Comparison of ENCODE assay signal across 8 cellular contexts in the genomic region with DNA sequence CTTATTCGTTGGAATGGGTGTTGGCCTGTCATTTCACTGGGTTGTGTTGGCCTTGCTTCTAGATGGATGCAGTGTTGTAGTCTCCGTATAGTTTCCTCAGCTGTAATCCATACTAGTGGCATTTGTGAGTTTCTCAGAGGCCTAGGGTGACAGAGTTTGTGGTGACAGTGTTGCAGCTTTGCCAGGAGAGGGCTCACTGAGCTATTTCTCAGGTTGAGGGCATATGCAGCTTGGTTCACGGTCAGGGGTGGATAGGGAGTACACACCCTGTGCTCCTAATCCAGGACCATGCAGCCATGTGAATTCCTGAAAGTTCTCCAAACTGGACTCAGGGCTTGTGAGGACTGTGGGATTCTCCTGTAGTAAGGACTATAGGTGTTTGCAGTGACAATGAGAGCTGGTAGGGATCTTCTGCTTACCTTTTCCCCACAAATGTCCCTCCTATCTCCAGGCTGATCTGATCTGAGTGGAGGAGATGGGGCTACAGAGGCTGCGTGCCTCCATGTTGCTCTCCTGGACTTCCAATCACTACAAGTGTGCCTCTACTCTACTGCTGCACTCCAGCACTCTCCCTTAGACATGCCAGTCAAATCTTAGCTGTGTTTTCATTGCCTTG.
DNase-seq lines count a peak whose midpoint lies in the region; ATAC-seq and TF ChIP-seq lines count a peak whose summit lies in the region.

No MANE protein-coding gene starts in this region.

- H3K27me3 Mint-ChIP-seq in type B pancreatic cell: peaks cover 4% of the 10 kb centered on the region

- H3K27ac ChIP-seq in sigmoid colon: no peak overlapping the region
- H3K27ac ChIP-seq in tibial artery: no peak overlapping the region

- CTCF ChIA-PET in BJ (lab: Yijun Ruan, JAX): interaction anchor here (0.6 to 2.3 kb wide), 12 partner anchors 10 to 741 kb away, joined by 3 to 16 read pairs (median 3); no protein-coding TSS in a partner anchor

- no peak overlapping the region for H3K4me3 Mint-ChIP-seq in type B pancreatic cell

- H3K4me1 ChIP-seq in sigmoid colon (no peaks in the 10 kb centered on the region), tibial artery (no peaks in the 10 kb centered on the region)

- TF ChIP-seq EP300 in sigmoid colon (IDR thresholded peaks at IDR 0.05): no peak

- H3K36me3 Mint-ChIP-seq in type B pancreatic cell: no peaks in the 10 kb centered on the region

- H3K9me3 Mint-ChIP-seq in type B pancreatic cell: no peaks in the 10 kb centered on the region

- no peak overlapping the region for H3K27ac Mint-ChIP-seq in type B pancreatic cell

- TF ChIP-seq POLR2A in sigmoid colon (IDR thresholded peaks at IDR 0.05): no peak

- no peak for DNase-seq in BJ (ENCODE audit: low read depth)
- DNase-seq in OCI-M1 (lab: John Stamatoyannopoulos, UW): peak; percentile 27
- peak; percentile 1 for DNase-seq in fibroblast of mammary gland (ENCODE audit: low read depth)
- no peak for DNase-seq in type B pancreatic cell (ENCODE audit: extremely low spot score, unreplicated experiment)
- DNase-seq in sigmoid colon: no peak
- DNase-seq in tibial artery: no peak

- POLR2A ChIA-PET in BJ (lab: Charles Lee): no interaction called here

- ATAC-seq in GM18511 (IDR thresholded peaks at IDR 0.05; ENCODE audit: unreplicated experiment) (peak; percentile 64), HG03442 (IDR thresholded peaks at IDR 0.05; ENCODE audit: unreplicated experiment) (peak; percentile 79)

- no peaks in the 10 kb centered on the region for H3K27me3 ChIP-seq in BJ (ENCODE audit: control insufficient read depth, insufficient read depth, low read length)
- no peaks in the 10 kb centered on the region for H3K27me3 ChIP-seq in sigmoid colon
- H3K27me3 ChIP-seq in tibial artery: no peaks in the 10 kb centered on the region

- WGBS in sigmoid colon, 2 donors: 17 to 38% methylated on average over 4 of the region's 4 CpGs

- no peaks in the 10 kb centered on the region for H3K9me3 ChIP-seq in sigmoid colon
- H3K9me3 ChIP-seq in tibial artery: no peaks in the 10 kb centered on the region

- TF ChIP-seq CTCF in BJ (IDR thresholded peaks at IDR 0.05; ENCODE audit: insufficient read depth, low read depth, low read length): peak; percentile 68
- TF ChIP-seq CTCF in fibroblast of mammary gland (conservative IDR thresholded peaks at IDR 0.05; ENCODE audit: control insufficient read depth, insufficient read depth, low read depth, low read length): peak; percentile 16
- peak; percentile 72 for TF ChIP-seq CTCF in type B pancreatic cell (conservative IDR thresholded peaks at IDR 0.05)
- TF ChIP-seq CTCF in sigmoid colon (IDR thresholded peaks at IDR 0.05): no peak
- TF ChIP-seq CTCF in tibial artery (IDR thresholded peaks at IDR 0.05): no peak

- no peaks in the 10 kb centered on the region for H3K4me1 Mint-ChIP-seq in type B pancreatic cell (ENCODE audit: unreplicated experiment)

- intact Hi-C loops in sigmoid colon (cut with DNase I) (no loop called here), tibial artery (cut with DNase I; ENCODE audit: low total_unique reads) (no loop called here)

- H3K36me3 ChIP-seq in BJ (ENCODE audit: control insufficient read depth, insufficient read depth, low read length): no peaks in the 10 kb centered on the region
- no peaks in the 10 kb centered on the region for H3K36me3 ChIP-seq in sigmoid colon
- H3K36me3 ChIP-seq in tibial artery: no peaks in the 10 kb centered on the region

- no peak overlapping the region for H3K4me3 ChIP-seq in BJ (ENCODE audit: low read depth, low read length)
- H3K4me3 ChIP-seq in fibroblast of mammary gland (ENCODE audit: control insufficient read depth, low read depth, low read length): no peak overlapping the region
- no peak overlapping the region for H3K4me3 ChIP-seq in sigmoid colon
- H3K4me3 ChIP-seq in tibial artery: no peak overlapping the region

Comparison
In these comparisons a context has a peak if more than half of its experiments do, and no peak if none do; other contexts are left out.
1. DNase-seq: peak in OCI-M1 (single experiment) and fibroblast of mammary gland (single experiment); none in BJ (single experiment), type B pancreatic cell (single experiment), sigmoid colon (single experiment) and tibial artery (0 of 2).
2. CTCF ChIP-seq: peak in BJ (single experiment), fibroblast of mammary gland (single experiment) and type B pancreatic cell (single experiment); none in sigmoid colon (0 of 4) and tibial artery (0 of 2).